ENCODE assay signal across 19 cellular contexts in genomic region chr6:57217270-57217669, GRCh38. TPM values are rescaled to one million over a fixed set of nuclear protein-coding genes. Genes with fewer than 3 reads are reported as not detected.
A peak's percentile ranks its signal among the peaks of the same experiment; 100 is the strongest.
DNase-seq lines count a peak whose midpoint lies in the region; ATAC-seq, FAIRE-seq and TF ChIP-seq lines count a peak whose summit lies in the region.
"Had no signal": no experiment of that assay in that cellular context is flagged by ENCODE, and none has a peak within 500 bp of the region (broad histone marks: within the 10 kb centered on the region; RNA-seq: fewer than 3 reads in every experiment).

No MANE protein-coding gene starts in this region.

- BruUV-seq in GM12878 (replicated peaks; lab: Mats Ljungman, UMichigan) (no TSS peak), HepG2 (replicated peaks; lab: Mats Ljungman, UMichigan) (no TSS peak)

- in situ Hi-C loops in GM12878 (cut with MboI): no loop called here
- in situ Hi-C loops in ACHN (cut with HindIII; ENCODE audit: low pct_ligation_motif_present, low pct_unique_long_range_greater_than_20kb, low sequenced_read_pairs): no loop called here
- in situ Hi-C loops in HepG2 (cut with HindIII; ENCODE audit: extremely low pct_ligation_motif_present, low pct_unique_long_range_greater_than_20kb): no loop called here

- peaks cover 3% of the 10 kb centered on the region; the same call in 1 of the 2 replicates for H3K9me3 ChIP-seq in Loucy (ENCODE audit: insufficient read depth, low read depth, low read length)
- H3K9me3 ChIP-seq in GM12878 (replicated peaks; ENCODE audit: control insufficient read depth, insufficient read depth, low read length): peaks cover 3% of the 10 kb centered on the region; the same call in 1 of the 3 replicates
- H3K9me3 ChIP-seq in keratinocyte (ENCODE audit: control insufficient read depth, low read depth, low read length): no peaks in the 10 kb centered on the region
- H3K9me3 ChIP-seq in sigmoid colon: no peaks in the 10 kb centered on the region
- no peaks in the 10 kb centered on the region for H3K9me3 ChIP-seq in HepG2 (ENCODE audit: low read length)

- dilution Hi-C loops in keratinocyte (cut with MboI; ENCODE audit: extremely low pct_ligation_motif_present, low sequenced_read_pairs): no loop called here

- FAIRE-seq in GM12878 (lab: Jason Lieb, UNC) (no peak), keratinocyte (lab: Jason Lieb, UNC) (no peak), HepG2 (lab: Jason Lieb, UNC) (no peak)
- FAIRE-seq: D721Med, GM12892, GM18507, H1 had no signal

- no peaks in the 10 kb centered on the region for H3K9me2 ChIP-seq in Loucy (replicated peaks; ENCODE audit: low read depth, low read length)

- TF ChIP-seq RAD21 in GM12878 (IDR thresholded peaks at IDR 0.05; ENCODE audit: insufficient read depth, low read depth, low read length): no peak
- no peak for TF ChIP-seq RAD21 in HepG2 (CRISPR knock-in tag; IDR thresholded peaks at IDR 0.05)

- 96% methylated on average over 11 of the region's 11 CpGs for WGBS in GM12878 (ENCODE audit: insufficient coverage, insufficient replicate concordance, low lambda C conversion rate, missing lambda C conversion rate)
- WGBS in sigmoid colon, 2 donors: 95 to 97% methylated on average over 11 of the region's 11 CpGs
- WGBS in HepG2 (ENCODE audit: low lambda C conversion rate): 98% methylated on average over 11 of the region's 11 CpGs

- TF ChIP-seq EP300 in GM12878 (IDR thresholded peaks at IDR 0.05; ENCODE audit: borderline replicate concordance in 1 of 2, control insufficient read depth in 1 of 2, low read depth in 2 of 2, low read length in 2 of 2) (no peak), sigmoid colon (IDR thresholded peaks at IDR 0.05) (no peak), HepG2 (IDR thresholded peaks at IDR 0.05; ENCODE audit: low read depth in 2 of 2, low read length in 2 of 2) (no peak), HepG2 (CRISPR knock-in tag; IDR thresholded peaks at IDR 0.05; ENCODE audit: borderline replicate concordance) (no peak)

- peaks cover 49% of the 10 kb centered on the region for H3K4me1 ChIP-seq in Loucy (ENCODE audit: insufficient read depth, low read length, poor library complexity, severe bottlenecking)
- H3K4me1 ChIP-seq in GM12878 (ENCODE audit: control insufficient read depth, insufficient read depth, low read length): no peaks in the 10 kb centered on the region
- peaks cover 20% of the 10 kb centered on the region for H3K4me1 ChIP-seq in keratinocyte (ENCODE audit: control insufficient read depth, extremely low read depth, insufficient read depth, low read length)
- H3K4me1 ChIP-seq in sigmoid colon: peaks cover 0 to 62% (median 34%) of the 10 kb centered on the region in 4 donors
- H3K4me1 ChIP-seq in HepG2 (ENCODE audit: insufficient read depth, low read length): peaks cover 35% of the 10 kb centered on the region

- POLR2A ChIA-PET in GM12878 (lab: Charles Lee): no interaction called here
- POLR2A ChIA-PET in HepG2 (lab: Yijun Ruan, JAX): no interaction called here

- RAD21 ChIA-PET in GM12878 (lab: Charles Lee; ENCODE audit: unreplicated experiment): no interaction called here

- H3K9ac ChIP-seq in Loucy (ENCODE audit: low read depth, low read length, poor library complexity, severe bottlenecking): no peak overlapping the region
- H3K9ac ChIP-seq in GM12878 (ENCODE audit: control insufficient read depth, insufficient read depth, low read length): no peak overlapping the region
- no peak overlapping the region for H3K9ac ChIP-seq in keratinocyte (ENCODE audit: control insufficient read depth, extremely low read depth, insufficient read depth, low read length)
- no peak overlapping the region for H3K9ac ChIP-seq in HepG2 (ENCODE audit: insufficient read depth, low read depth, low read length)

- H3K27me3 ChIP-seq in Loucy (ENCODE audit: insufficient read depth, low read length, poor library complexity, severe bottlenecking) (no peaks in the 10 kb centered on the region), GM12878 (replicated peaks in 1 of 2; ENCODE audit: control insufficient read depth in 2 of 2, insufficient read depth in 2 of 2, low read length in 1 of 2) (no peaks in the 10 kb centered on the region), keratinocyte (ENCODE audit: control insufficient read depth, extremely low read depth, insufficient read depth, low read length) (no peaks in the 10 kb centered on the region), sigmoid colon (no peaks in the 10 kb centered on the region), HepG2 (ENCODE audit: control insufficient read depth in 1 of 2, insufficient read depth in 2 of 2, low read length in 2 of 2) (no peaks in the 10 kb centered on the region; a peak in 1 of 5 replicates)
- H3K27me3 ChIP-seq: MG63 had no signal

- no peak for DNase-seq in GM12878 (ENCODE audit: low read depth, low spot score)
- DNase-seq in keratinocyte (ENCODE audit: low read depth, low spot score): no peak
- DNase-seq in sigmoid colon: no peak
- no peak for DNase-seq in ACHN
- no peak for DNase-seq in HepG2 (ENCODE audit: low spot score)
- DNase-seq: C1 segment of cervical spinal cord; MG63; NCI-H1105; NCI-H2081; NCI-H2171 treated with DMSO at 0.1 percent for 48 hours; NK-92 treated with Interleukin-12 subunit alpha and Interleukin-12 subunit beta, amount 100 ng/mL, for 24 hours; SHP77 had no signal

- ATAC-seq in GM12878: no peak
- ATAC-seq in HG03460 (IDR thresholded peaks at IDR 0.05; ENCODE audit: unreplicated experiment): no peak
- ATAC-seq in HepG2: no peak

- peaks cover 2% of the 10 kb centered on the region; the same call in 1 of the 2 replicates for H3F3A ChIP-seq in Loucy (ENCODE audit: low read depth)

- SMC1A ChIA-PET in GM12878 (lab: Charles Lee; ENCODE audit: uncharacterized antibody, unreplicated experiment): interaction anchor here (0.6 kb wide), 1 partner anchor 29 kb away, joined by 3 read pairs; no protein-coding TSS in a partner anchor

- intact Hi-C loops in GM12878 (cut with micrococcal nuclease; ENCODE audit: unreplicated experiment) (no loop called here), sigmoid colon (cut with DNase I) (no loop called here), HepG2 (cut with micrococcal nuclease; ENCODE audit: unreplicated experiment) (loop anchor here (5.0 kb wide), 1 partner anchor 170 kb away; the partner anchor contains the start of gene KIAA1586)

- H2AFZ ChIP-seq in Loucy (ENCODE audit: low read length) (no peak overlapping the region), GM12878 (ENCODE audit: control insufficient read depth, low read depth, low read length) (no peak overlapping the region), keratinocyte (ENCODE audit: control insufficient read depth, low read length) (no peak overlapping the region), HepG2 (ENCODE audit: low read length) (no peak overlapping the region)

- peaks cover 35% of the 10 kb centered on the region for H4K20me1 ChIP-seq in Loucy (ENCODE audit: insufficient read depth, low read length, poor library complexity, severe bottlenecking)
- no peaks in the 10 kb centered on the region for H4K20me1 ChIP-seq in GM12878 (ENCODE audit: control insufficient read depth, insufficient read depth)
- H4K20me1 ChIP-seq in keratinocyte (ENCODE audit: control insufficient read depth, extremely low read depth, insufficient read depth, low read length): no peaks in the 10 kb centered on the region
- no peaks in the 10 kb centered on the region for H4K20me1 ChIP-seq in HepG2 (ENCODE audit: insufficient read depth, low read length)

- H3K36me3 ChIP-seq in Loucy (ENCODE audit: insufficient read depth, low read length): no peaks in the 10 kb centered on the region
- no peaks in the 10 kb centered on the region for H3K36me3 ChIP-seq in GM12878 (ENCODE audit: control insufficient read depth in 2 of 2, insufficient read depth in 2 of 2, low read length in 1 of 2)
- H3K36me3 ChIP-seq in keratinocyte (ENCODE audit: control insufficient read depth in 2 of 2, extremely low read depth in 1 of 2, insufficient read depth in 2 of 2, low read length in 2 of 2): no peaks in the 10 kb centered on the region
- H3K36me3 ChIP-seq in sigmoid colon: no peaks in the 10 kb centered on the region
- H3K36me3 ChIP-seq in HepG2 (replicated peaks in 1 of 2; ENCODE audit: control insufficient read depth in 1 of 2, insufficient read depth in 2 of 2, low read length in 2 of 2): no peaks in the 10 kb centered on the region

- CTCF ChIA-PET in GM12878 (lab: Yijun Ruan, JAX) (no interaction called here), HepG2 (lab: Yijun Ruan, JAX; ENCODE audit: low intra/inter-chr PET ratio, low total read pairs) (no interaction called here)

- TF ChIP-seq CTCF in Loucy (conservative IDR thresholded peaks at IDR 0.05; ENCODE audit: low read length) (no peak), GM12878 (IDR thresholded peaks at IDR 0.05 in 2 of 3, conservative IDR thresholded peaks at IDR 0.05 in 1 of 3; ENCODE audit: control insufficient read depth in 2 of 3, extremely low read depth in 1 of 3, insufficient read depth in 1 of 3, low read depth in 3 of 3, low read length in 3 of 3) (no peak), keratinocyte (optimal IDR thresholded peaks at IDR 0.05 in 1 of 3, IDR thresholded peaks at IDR 0.05 in 1 of 3, conservative IDR thresholded peaks at IDR 0.05 in 1 of 3; ENCODE audit: extremely low read depth in 1 of 3, insufficient read depth in 2 of 3, low read length in 3 of 3) (no peak), sigmoid colon (IDR thresholded peaks at IDR 0.05) (no peak), HepG2 (CRISPR knock-in tag; IDR thresholded peaks at IDR 0.05) (no peak)

- H3K4me3 ChIP-seq in Loucy (ENCODE audit: low read length, poor library complexity, severe bottlenecking): peak overlapping the region; percentile 17
- no peak overlapping the region for H3K4me3 ChIP-seq in GM12878
- H3K4me3 ChIP-seq in keratinocyte (ENCODE audit: control insufficient read depth in 2 of 3, extremely low read depth in 1 of 3, insufficient read depth in 2 of 3, low read depth in 1 of 3, low read length in 3 of 3): no peak overlapping the region
- H3K4me3 ChIP-seq in sigmoid colon: peak overlapping the region in 2 of 4 donors; percentile 10 to 22
- no peak overlapping the region for H3K4me3 ChIP-seq in HepG2 (replicated peaks in 1 of 3; ENCODE audit: insufficient read depth in 1 of 3, low read depth in 2 of 3, low read length in 3 of 3)
- H3K4me3 ChIP-seq: MG63, SK-N-MC had no signal

- no peaks in the 10 kb centered on the region for H3K9me1 ChIP-seq in keratinocyte (ENCODE audit: control insufficient read depth, extremely low read depth, insufficient read depth, low read length)

- H3K27ac ChIP-seq in GM12878 (ENCODE audit: control insufficient read depth, insufficient read depth): no peak overlapping the region
- no peak overlapping the region for H3K27ac ChIP-seq in keratinocyte (ENCODE audit: control insufficient read depth, insufficient read depth, low read length)
- H3K27ac ChIP-seq in sigmoid colon: peak overlapping the region; percentile 2 to 100 (median 84)
- no peak overlapping the region for H3K27ac ChIP-seq in HepG2 (ENCODE audit: extremely low read length, insufficient read depth, low read length)
- H3K27ac ChIP-seq: SK-N-MC had no signal

- H3K79me2 ChIP-seq in Loucy (ENCODE audit: insufficient read depth, low read length): peaks cover 95% of the 10 kb centered on the region
- peaks cover 7% of the 10 kb centered on the region for H3K79me2 ChIP-seq in GM12878 (ENCODE audit: control insufficient read depth, insufficient read depth, low read length)
- peaks cover 80% of the 10 kb centered on the region for H3K79me2 ChIP-seq in keratinocyte (ENCODE audit: control insufficient read depth, insufficient read depth, low read length)
- peaks cover 72% of the 10 kb centered on the region for H3K79me2 ChIP-seq in HepG2 (ENCODE audit: insufficient read depth, low read length)

- H3K4me2 ChIP-seq in Loucy (ENCODE audit: low read depth, low read length, poor library complexity, severe bottlenecking) (peak overlapping the region; percentile 83), GM12878 (ENCODE audit: control insufficient read depth, insufficient read depth) (no peak overlapping the region), keratinocyte (ENCODE audit: control insufficient read depth, extremely low read depth, insufficient read depth, low read depth, low read length) (peak overlapping the region; percentile 57), HepG2 (ENCODE audit: low read depth, low read length) (no peak overlapping the region)

- TF ChIP-seq POLR2A in GM12878 (IDR thresholded peaks at IDR 0.05; ENCODE audit: low read depth, low read length): no peak
- TF ChIP-seq POLR2A in sigmoid colon (IDR thresholded peaks at IDR 0.05): no peak
- no peak for TF ChIP-seq POLR2A in HepG2 (IDR thresholded peaks at IDR 0.05; ENCODE audit: insufficient read depth in 1 of 2, low read depth in 2 of 2, low read length in 2 of 2)

RNA-seq across cellular contexts. Expression of gene RAB23, which starts 4.8 kb away (rescaled TPM):
- total RNA-seq in GM12878 (2013; cell fraction: nucleolus; rRNA removed): 4.0 and 4.5 TPM in 2 replicates
- total RNA-seq in GM12878 (2014; rRNA removed) (4.0 and 4.5 TPM in 2 replicates), GM12878 (2014; rRNA removed; fragmentation: Illumina TruSeq; extraction: Trizol) (4.7 and 4.9 TPM in 2 replicates), GM12878 (2021) (3.2 and 3.6 TPM in 2 replicates), sigmoid colon (100 to 1,000 TPM; 115 to 188 (median 167) TPM), HepG2 (2016; rRNA removed; fragmentation: Illumina TruSeq; extraction: Trizol) (16.4 and 24.2 TPM in 2 replicates)
- 0.38 TPM for polyA plus RNA-seq in GM12878 (2011; ENCODE audit: low read depth)
- polyA plus RNA-seq in GM12878 (2011; rRNA removed) (6.0 and 10.0 TPM in 2 replicates), GM12878 (2014; fragmentation: Illumina TruSeq; extraction: Trizol) (4.9 and 8.0 TPM in 2 replicates), GM12878 (2014; fragmentation: Nextera tagmentation; extraction: Ambion mirVana) (1 to 10 TPM in 1 of 2 experiments, under 1 TPM in 1; 0.80 to 1.3 TPM), GM12878 (2014; rRNA removed) (2.3 and 3.0 TPM in 2 replicates), GM12878 (2016; fragmentation: Nextera tagmentation; extraction: Ambion mirVana) (1 to 10 TPM; 2.8 to 3.0 TPM), keratinocyte (7.3 to 14.6 TPM (median 10.0 TPM) in 3 replicates), sigmoid colon (10 to 100 TPM in 1 of 3 donors, 1 to 10 TPM in 2; 3.5 to 10.1 (median 7.8) TPM), HepG2 (2011; rRNA removed) (4.3 and 5.5 TPM in 2 replicates)
- 1.4 and 2.0 TPM in 2 replicates for polyA plus RNA-seq in GM12878 (2011; cell fraction: cytosol; rRNA removed)
- 2.3 and 2.7 TPM in 2 replicates for polyA plus RNA-seq in GM12878 (2011; cell fraction: nucleus; rRNA removed)
- polyA plus RNA-seq in GM12878 (2012): 0.66 and 1.7 TPM in 2 replicates
- 2.4 and 3.7 TPM in 2 replicates for polyA minus RNA-seq in GM12878 (2011; rRNA and poly(A)+ RNA removed)
- 1.9 and 3.0 TPM in 2 replicates for polyA minus RNA-seq in GM12878 (2011; cell fraction: cytosol; rRNA and poly(A)+ RNA removed)
- 1.8 and 3.4 TPM in 2 replicates for polyA minus RNA-seq in GM12878 (2011; cell fraction: nucleus; rRNA and poly(A)+ RNA removed)
- polyA plus RNA-seq in keratinocyte (2011; ENCODE audit: low read depth): 8.1 TPM
- polyA plus RNA-seq in keratinocyte (2011; cell fraction: cytosol; rRNA removed): 6.7 and 17.5 TPM in 2 replicates
- polyA plus RNA-seq in keratinocyte (2011; cell fraction: nucleus; rRNA removed): 7.6 and 8.5 TPM in 2 replicates
- polyA plus RNA-seq in keratinocyte (2012; ENCODE audit: low replicate concordance): 8.7 and 9.2 TPM in 2 replicates
- polyA minus RNA-seq in keratinocyte: 3.8 to 9.6 TPM (median 5.0 TPM) in 3 replicates
- 6.3 TPM for polyA minus RNA-seq in keratinocyte (2011; cell fraction: cytosol; rRNA and poly(A)+ RNA removed)
- 2.5 and 6.4 TPM in 2 replicates for polyA minus RNA-seq in keratinocyte (2011; cell fraction: nucleus; rRNA and poly(A)+ RNA removed)
- 11.4 and 11.7 TPM in 2 replicates for total RNA-seq in HepG2 (2016; cell fraction: cytosol; rRNA removed; fragmentation: Illumina TruSeq; extraction: Trizol; ENCODE audit: low read depth)
- 16.0 and 22.3 TPM in 2 replicates for total RNA-seq in HepG2 (2016; cell fraction: insoluble cytoplasmic fraction; rRNA removed; fragmentation: Illumina TruSeq; extraction: Trizol)
- 13.3 and 13.6 TPM in 2 replicates for total RNA-seq in HepG2 (2016; cell fraction: membrane; rRNA removed; fragmentation: Illumina TruSeq; extraction: Trizol)
- 11.2 and 11.3 TPM in 2 replicates for total RNA-seq in HepG2 (2016; cell fraction: nucleus; rRNA removed; fragmentation: Illumina TruSeq; extraction: Trizol)
- polyA plus RNA-seq in HepG2 (2011; cell fraction: cytosol; rRNA removed): 1.2 and 2.8 TPM in 2 replicates
- 1.2 and 1.7 TPM in 2 replicates for polyA plus RNA-seq in HepG2 (2011; cell fraction: nucleus; rRNA removed)
- polyA plus RNA-seq in HepG2 (2012): 5.7 and 7.3 TPM in 2 replicates
- 1.5 and 1.9 TPM in 2 replicates for polyA plus RNA-seq in HepG2 (2016; cell fraction: cytosol; fragmentation: Illumina TruSeq; extraction: Trizol; ENCODE audit: low read depth)
- polyA plus RNA-seq in HepG2 (2016; cell fraction: insoluble cytoplasmic fraction; fragmentation: Illumina TruSeq; extraction: Trizol; ENCODE audit: low read depth): 21.0 and 23.0 TPM in 2 replicates
- polyA plus RNA-seq in HepG2 (2016; cell fraction: membrane; fragmentation: Illumina TruSeq; extraction: Trizol; ENCODE audit: low read depth): 6.9 and 8.1 TPM in 2 replicates
- polyA plus RNA-seq in HepG2 (2016; cell fraction: nucleus; fragmentation: Illumina TruSeq; extraction: Trizol; ENCODE audit: insufficient read depth, low read depth): 10.4 and 11.4 TPM in 2 replicates
- 2.0 and 3.9 TPM in 2 replicates for polyA minus RNA-seq in HepG2 (2011; rRNA and poly(A)+ RNA removed; ENCODE audit: low replicate concordance)
- polyA minus RNA-seq in HepG2 (2011; cell fraction: cytosol; rRNA and poly(A)+ RNA removed): 3.8 and 3.9 TPM in 2 replicates
- 6.2 and 9.2 TPM in 2 replicates for polyA minus RNA-seq in HepG2 (2011; cell fraction: nucleus; rRNA and poly(A)+ RNA removed)

RNA-seq across cellular contexts. Expression of gene BAG2, which starts 45.1 kb away (rescaled TPM):
- 17.6 and 19.4 TPM in 2 replicates for total RNA-seq in GM12878 (2013; cell fraction: nucleolus; rRNA removed)
- total RNA-seq in GM12878 (2014; rRNA removed): 7.9 and 9.4 TPM in 2 replicates
- 10.9 and 11.8 TPM in 2 replicates for total RNA-seq in GM12878 (2014; rRNA removed; fragmentation: Illumina TruSeq; extraction: Trizol)
- total RNA-seq in GM12878 (2021): 8.8 and 9.2 TPM in 2 replicates
- 1.7 TPM for polyA plus RNA-seq in GM12878 (2011; ENCODE audit: low read depth)
- polyA plus RNA-seq in GM12878 (2011; rRNA removed): 8.3 and 11.5 TPM in 2 replicates
- polyA plus RNA-seq in GM12878 (2011; cell fraction: cytosol; rRNA removed): 2.5 and 2.7 TPM in 2 replicates
- 2.4 and 3.0 TPM in 2 replicates for polyA plus RNA-seq in GM12878 (2011; cell fraction: nucleus; rRNA removed)
- 4.5 TPM in 2 replicates for polyA plus RNA-seq in GM12878 (2012)
- polyA plus RNA-seq in GM12878 (2014; fragmentation: Illumina TruSeq; extraction: Trizol): 8.8 and 10.1 TPM in 2 replicates
- 10 to 100 TPM in 1 of 2 experiments, 1 to 10 TPM in 1; 8.9 to 10.8 TPM for polyA plus RNA-seq in GM12878 (2014; fragmentation: Nextera tagmentation; extraction: Ambion mirVana)
- 7.1 and 7.7 TPM in 2 replicates for polyA plus RNA-seq in GM12878 (2014; rRNA removed)
- polyA plus RNA-seq in GM12878 (2016; fragmentation: Nextera tagmentation; extraction: Ambion mirVana): 10 to 100 TPM; 16.1 to 17.6 TPM
- 3.3 and 4.5 TPM in 2 replicates for polyA minus RNA-seq in GM12878 (2011; rRNA and poly(A)+ RNA removed)
- 2.1 and 2.3 TPM in 2 replicates for polyA minus RNA-seq in GM12878 (2011; cell fraction: cytosol; rRNA and poly(A)+ RNA removed)
- 4.8 and 9.9 TPM in 2 replicates for polyA minus RNA-seq in GM12878 (2011; cell fraction: nucleus; rRNA and poly(A)+ RNA removed)
- polyA plus RNA-seq in keratinocyte: 0.89 to 1.6 TPM (median 1.1 TPM) in 3 replicates
- polyA plus RNA-seq in keratinocyte (2011; ENCODE audit: low read depth): 0.41 TPM
- polyA plus RNA-seq in keratinocyte (2011; cell fraction: cytosol; rRNA removed): 0.82 and 1.6 TPM in 2 replicates
- 0.81 and 1.2 TPM in 2 replicates for polyA plus RNA-seq in keratinocyte (2011; cell fraction: nucleus; rRNA removed)
- polyA plus RNA-seq in keratinocyte (2012; ENCODE audit: low replicate concordance): 0.35 and 1.2 TPM in 2 replicates
- 0.10 to 1.2 TPM (median 0.36 TPM) in 3 replicates for polyA minus RNA-seq in keratinocyte
- 0.58 TPM for polyA minus RNA-seq in keratinocyte (2011; cell fraction: cytosol; rRNA and poly(A)+ RNA removed)
- 0.95 and 2.9 TPM in 2 replicates for polyA minus RNA-seq in keratinocyte (2011; cell fraction: nucleus; rRNA and poly(A)+ RNA removed)
- total RNA-seq in sigmoid colon: 10 to 100 TPM; 55.6 to 74.5 (median 60.0) TPM
- 1 to 10 TPM in 2 of 3 donors, under 1 TPM in 1; 0.92 to 2.9 (median 1.8) TPM for polyA plus RNA-seq in sigmoid colon
- total RNA-seq in HepG2 (2016; rRNA removed; fragmentation: Illumina TruSeq; extraction: Trizol): 15.1 and 23.0 TPM in 2 replicates
- total RNA-seq in HepG2 (2016; cell fraction: cytosol; rRNA removed; fragmentation: Illumina TruSeq; extraction: Trizol; ENCODE audit: low read depth): 3.7 and 4.1 TPM in 2 replicates
- 15.0 and 23.4 TPM in 2 replicates for total RNA-seq in HepG2 (2016; cell fraction: insoluble cytoplasmic fraction; rRNA removed; fragmentation: Illumina TruSeq; extraction: Trizol)
- total RNA-seq in HepG2 (2016; cell fraction: membrane; rRNA removed; fragmentation: Illumina TruSeq; extraction: Trizol): 8.8 and 9.8 TPM in 2 replicates
- 10.3 and 11.9 TPM in 2 replicates for total RNA-seq in HepG2 (2016; cell fraction: nucleus; rRNA removed; fragmentation: Illumina TruSeq; extraction: Trizol)
- 4.3 and 5.7 TPM in 2 replicates for polyA plus RNA-seq in HepG2 (2011; rRNA removed)
- 2.4 and 3.5 TPM in 2 replicates for polyA plus RNA-seq in HepG2 (2011; cell fraction: cytosol; rRNA removed)
- 1.3 and 2.0 TPM in 2 replicates for polyA plus RNA-seq in HepG2 (2011; cell fraction: nucleus; rRNA removed)
- 6.1 and 6.7 TPM in 2 replicates for polyA plus RNA-seq in HepG2 (2012)
- polyA plus RNA-seq in HepG2 (2016; cell fraction: cytosol; fragmentation: Illumina TruSeq; extraction: Trizol; ENCODE audit: low read depth): 2.4 TPM in 2 replicates
- 24.1 and 26.3 TPM in 2 replicates for polyA plus RNA-seq in HepG2 (2016; cell fraction: insoluble cytoplasmic fraction; fragmentation: Illumina TruSeq; extraction: Trizol; ENCODE audit: low read depth)
- polyA plus RNA-seq in HepG2 (2016; cell fraction: membrane; fragmentation: Illumina TruSeq; extraction: Trizol; ENCODE audit: low read depth): 5.4 and 5.5 TPM in 2 replicates
- 10.2 and 10.9 TPM in 2 replicates for polyA plus RNA-seq in HepG2 (2016; cell fraction: nucleus; fragmentation: Illumina TruSeq; extraction: Trizol; ENCODE audit: insufficient read depth, low read depth)
- 3.1 and 7.3 TPM in 2 replicates for polyA minus RNA-seq in HepG2 (2011; rRNA and poly(A)+ RNA removed; ENCODE audit: low replicate concordance)
- polyA minus RNA-seq in HepG2 (2011; cell fraction: cytosol; rRNA and poly(A)+ RNA removed): 4.3 and 4.4 TPM in 2 replicates
- polyA minus RNA-seq in HepG2 (2011; cell fraction: nucleus; rRNA and poly(A)+ RNA removed): 19.6 and 22.1 TPM in 2 replicates

Comparison
In these comparisons a context has a peak if more than half of its experiments do, and no peak if none do; other contexts are left out.
1. H3K4me2 ChIP-seq: peak in Loucy (single experiment) and keratinocyte (single experiment); none in GM12878 (single experiment) and HepG2 (single experiment).
2. H3K27ac ChIP-seq: peak in sigmoid colon (4 of 4); none in GM12878 (single experiment), keratinocyte (single experiment) and HepG2 (single experiment).